1 cellular context compared by ENCODE assay signal in genomic region chr11:85137597-85137996, GRCh38.
A peak's percentile ranks its signal among the peaks of the same experiment; 100 is the strongest.
TF ChIP-seq lines count a peak whose summit lies in the region.

No MANE protein-coding gene starts in this region.

TF ChIP-seq in liver, 16 proteins besides CTCF, POLR2A, EP300 and RAD21 (continued from another document):
- TF ChIP-seq HNF4G (IDR thresholded peaks at IDR 0.05) (no peak), ATF3 (IDR thresholded peaks at IDR 0.05) (no peak), EGR1 (IDR thresholded peaks at IDR 0.05; ENCODE audit: low read depth in 2 of 2) (no peak), FOXA1 (IDR thresholded peaks at IDR 0.05) (no peak), YY1 (IDR thresholded peaks at IDR 0.05) (peak; percentile 58), SP1 (IDR thresholded peaks at IDR 0.05) (peak; percentile 40), JUND (IDR thresholded peaks at IDR 0.05) (no peak), GABPA (IDR thresholded peaks at IDR 0.05 in 1 of 2, conservative IDR thresholded peaks at IDR 0.05 in 1 of 2) (no peak), RXRA (IDR thresholded peaks at IDR 0.05) (peak; percentile 30 to 53), ZBTB33 (IDR thresholded peaks at IDR 0.05) (no peak)
